Comparison of ENCODE assay signal across 2 cellular contexts in the genomic region with DNA sequence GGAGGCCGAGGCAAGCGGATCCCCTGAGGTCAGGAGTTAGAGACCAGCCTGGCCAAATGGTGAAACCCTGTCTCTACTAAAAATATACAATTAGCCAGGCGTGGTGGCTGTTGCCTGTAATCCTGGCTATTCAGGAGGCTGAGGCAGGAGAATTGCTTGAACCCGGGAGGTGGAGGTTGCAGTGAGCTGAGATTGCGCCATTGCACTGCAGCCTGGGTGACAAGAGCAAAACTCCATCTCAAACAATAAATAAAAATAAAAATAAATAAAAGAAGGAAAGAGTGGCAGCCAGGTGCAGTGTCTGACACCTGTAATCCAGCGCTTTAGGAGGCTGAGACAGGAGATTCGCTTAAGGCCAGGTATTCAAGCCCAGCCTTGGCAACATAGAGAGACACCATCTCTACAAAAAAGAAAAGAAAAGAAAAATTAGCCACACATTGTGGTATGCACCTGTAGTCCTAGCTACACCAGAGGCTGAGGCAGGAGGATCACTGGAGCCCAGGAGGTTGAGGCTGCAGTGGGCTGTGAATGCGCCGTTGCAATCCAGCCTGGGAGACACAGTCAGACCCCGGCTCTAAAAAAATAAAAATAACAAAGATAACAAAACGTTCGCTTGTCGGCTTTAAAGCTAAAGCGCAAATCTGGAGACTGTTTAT.
TF ChIP-seq lines count a peak whose summit lies in the region.

No MANE protein-coding gene starts in this region.

TF ChIP-seq in IMR-90, 13 proteins besides CTCF, POLR2A, EP300 and RAD21:
- TF ChIP-seq NFE2L2 (IDR thresholded peaks at IDR 0.05; ENCODE audit: low read depth, low read length): no peak
- TF ChIP-seq MAFK (IDR thresholded peaks at IDR 0.05; ENCODE audit: low read depth, low read length): no peak
- no peak for TF ChIP-seq MAZ (IDR thresholded peaks at IDR 0.05; ENCODE audit: borderline replicate concordance, low read depth, low read length)
- TF ChIP-seq MXI1 (IDR thresholded peaks at IDR 0.05; ENCODE audit: borderline replicate concordance, low read depth, low read length): no peak
- no peak for TF ChIP-seq CHD1 (IDR thresholded peaks at IDR 0.05; ENCODE audit: low read depth, low read length)
- no peak for TF ChIP-seq ELK1 (IDR thresholded peaks at IDR 0.05; ENCODE audit: borderline replicate concordance, low read depth, low read length)
- no peak for TF ChIP-seq BHLHE40 (IDR thresholded peaks at IDR 0.05; ENCODE audit: low read depth, low read length)
- TF ChIP-seq RFX5 (IDR thresholded peaks at IDR 0.05; ENCODE audit: low read depth, low read length): no peak
- no peak for TF ChIP-seq RCOR1 (IDR thresholded peaks at IDR 0.05; ENCODE audit: insufficient replicate concordance, low read length)
- TF ChIP-seq SMC3 (IDR thresholded peaks at IDR 0.05; ENCODE audit: low read depth, low read length): no peak
- no peak for TF ChIP-seq CEBPB (IDR thresholded peaks at IDR 0.05; ENCODE audit: low read depth, low read length)
TF ChIP-seq in IMR-90: peak in this region for 0.

TF ChIP-seq in H1, 55 proteins besides CTCF, POLR2A, EP300 and RAD21:
- TF ChIP-seq EGR1 (IDR thresholded peaks at IDR 0.05; ENCODE audit: borderline replicate concordance, low read depth, low read length) (no peak), CTBP2 (IDR thresholded peaks at IDR 0.05; ENCODE audit: borderline replicate concordance, insufficient read depth, insufficient read length, low read length) (no peak), CHD1 (IDR thresholded peaks at IDR 0.05; ENCODE audit: low read depth, low read length) (no peak), ATF2 (IDR thresholded peaks at IDR 0.05; ENCODE audit: low read length) (no peak), KDM1A (IDR thresholded peaks at IDR 0.05; ENCODE audit: borderline replicate concordance, low read length) (no peak), SP2 (IDR thresholded peaks at IDR 0.05; ENCODE audit: low read length) (no peak), JUND (IDR thresholded peaks at IDR 0.05; ENCODE audit: low read length) (no peak), BCL11A (IDR thresholded peaks at IDR 0.05; ENCODE audit: low read depth in 2 of 2, low read length in 2 of 2) (no peak), GABPA (IDR thresholded peaks at IDR 0.05; ENCODE audit: borderline replicate concordance, insufficient read depth, low read length) (no peak), RXRA (IDR thresholded peaks at IDR 0.05; ENCODE audit: insufficient read depth, low read depth, low read length) (no peak), TCF12 (IDR thresholded peaks at IDR 0.05; ENCODE audit: low read depth, low read length) (no peak), PHF8 (conservative IDR thresholded peaks at IDR 0.05; ENCODE audit: low read depth, low read length) (no peak), USF2 (IDR thresholded peaks at IDR 0.05; ENCODE audit: low read length) (no peak), SP1 (IDR thresholded peaks at IDR 0.05; ENCODE audit: low read depth, low read length) (no peak), SAP30 (IDR thresholded peaks at IDR 0.05; ENCODE audit: insufficient read depth, insufficient replicate concordance, low read length) (no peak), TAF1 (IDR thresholded peaks at IDR 0.05; ENCODE audit: low read depth, low read length) (no peak), NRF1 (IDR thresholded peaks at IDR 0.05; ENCODE audit: low read depth, low read length) (no peak), SRF (IDR thresholded peaks at IDR 0.05; ENCODE audit: low read depth, low read length) (no peak), TBP (IDR thresholded peaks at IDR 0.05; ENCODE audit: low read depth, low read length) (no peak)
- TF ChIP-seq, protein P1, sequence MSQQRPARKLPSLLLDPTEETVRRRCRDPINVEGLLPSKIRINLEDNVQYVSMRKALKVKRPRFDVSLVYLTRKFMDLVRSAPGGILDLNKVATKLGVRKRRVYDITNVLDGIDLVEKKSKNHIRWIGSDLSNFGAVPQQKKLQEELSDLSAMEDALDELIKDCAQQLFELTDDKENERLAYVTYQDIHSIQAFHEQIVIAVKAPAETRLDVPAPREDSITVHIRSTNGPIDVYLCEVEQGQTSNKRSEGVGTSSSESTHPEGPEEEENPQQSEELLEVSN (IDR thresholded peaks at IDR 0.05): no peak
